ENCODE assay signal across 21 cellular contexts in the genomic region with DNA sequence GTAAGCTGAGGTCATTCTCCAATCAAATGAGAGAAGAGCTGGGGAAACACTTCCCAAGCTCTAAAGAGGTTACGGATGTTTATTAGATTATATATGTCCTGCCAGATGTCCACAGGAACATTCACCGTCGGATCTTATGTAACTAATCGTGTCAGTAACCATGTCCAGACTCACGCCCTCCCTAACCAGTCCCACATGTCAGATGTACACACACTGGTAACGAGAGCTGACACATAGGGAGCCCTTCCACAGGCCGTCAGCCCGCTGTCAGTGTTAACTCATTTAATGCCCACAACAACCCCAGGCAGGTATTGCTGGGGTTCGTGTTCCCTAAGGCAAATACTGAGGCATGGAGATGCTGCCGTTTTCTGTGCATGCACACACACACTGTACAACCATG.
"Had no signal": no experiment of that assay in that cellular context is flagged by ENCODE, and none has a peak within 500 bp of the region (broad histone marks: within the 10 kb centered on the region; RNA-seq: fewer than 3 reads in every experiment).

No MANE protein-coding gene starts in this region.

- H3K27me3 ChIP-seq: hepatocyte, right lobe of liver, testis, upper lobe of left lung had no signal

- H3K4me3 ChIP-seq: dorsolateral prefrontal cortex, hepatocyte, psoas muscle, right lobe of liver, testis, upper lobe of left lung had no signal

- H3K36me3 ChIP-seq: right lobe of liver, upper lobe of left lung had no signal

- H3K9me3 ChIP-seq: psoas muscle, right lobe of liver, testis, upper lobe of left lung had no signal

- H3K4me1 ChIP-seq: psoas muscle, right lobe of liver, testis, upper lobe of left lung had no signal

- ATAC-seq: activated CD4-positive, CD25-positive, alpha-beta regulatory T cell treated with anti-CD3 and anti-CD28 coated beads, Interleukin-2, amount 50 U/mL, for 24 hours; activated naive CD8-positive, alpha-beta T cell treated with anti-CD3 and anti-CD28 coated beads, Interleukin-2, amount 50 U/mL, for 24 hours; activated T-helper 17 cell treated with anti-CD3 and anti-CD28 coated beads, Interleukin-2, amount 50 U/mL, for 72 hours; left ventricle myocardium superior; natural killer cell; psoas muscle; right lobe of liver; stimulated activated naive CD8-positive, alpha-beta T cell treated with anti-CD3 and anti-CD28 coated beads, Interleukin-15, amount 100 ng/mL, for 72 hours; T-cell had no signal

- DNase-seq: activated CD4-positive, alpha-beta T cell treated with anti-CD3 and anti-CD28 coated beads, Interleukin-2, amount 50 U/mL, for 1 hour; activated naive CD4-positive, alpha-beta T cell treated with Interleukin-2 at 50 U/mL for 16 hours; activated naive CD8-positive, alpha-beta T cell treated with anti-CD3 and anti-CD28 coated beads, Interleukin-2, amount 50 U/mL, for 24 hours; activated T-cell treated with anti-CD3 and anti-CD28 coated beads for 4 hours; erythroblast; islet precursor cell; left ventricle myocardium superior; mesenchymal stem cell; natural killer cell; nucleus accumbens; stimulated activated naive CD8-positive, alpha-beta T cell treated with anti-CD3 and anti-CD28 coated beads, Interleukin-15, amount 100 ng/mL, for 72 hours; T-helper 9 cell; testis; upper lobe of left lung had no signal

- H3K27ac ChIP-seq: dorsolateral prefrontal cortex, hepatocyte, psoas muscle, right lobe of liver, testis, upper lobe of left lung had no signal
